ENCODE assay signal across 10 cellular contexts in genomic region chr14:79279645-79280399, GRCh38.
DNase-seq lines count a peak whose midpoint lies in the region; ATAC-seq and TF ChIP-seq lines count a peak whose summit lies in the region.
"Had no signal": no experiment of that assay in that cellular context is flagged by ENCODE, and none has a peak within 500 bp of the region (broad histone marks: within the 10 kb centered on the region; RNA-seq: fewer than 3 reads in every experiment).

No MANE protein-coding gene starts in this region.

- H3K36me3 ChIP-seq in brain microvascular endothelial cell (replicated peaks), result no peaks in the 10 kb centered on the region
- no peaks in the 10 kb centered on the region for H3K36me3 ChIP-seq in thoracic aorta
- H3K36me3 ChIP-seq: BLaER1 had no signal

- H3K27me3 Mint-ChIP-seq in T-cell, result peaks cover 36 to 46% of the 10 kb centered on the region in 2 donors

- peaks cover 0 to 6% (median 3%) of the 10 kb centered on the region in 3 donors for H3K4me1 Mint-ChIP-seq in T-cell
- H3K4me1 Mint-ChIP-seq: stimulated activated effector memory CD8-positive, alpha-beta T cell treated with anti-CD3 and anti-CD28 coated beads, Interleukin-12 subunit alpha, Interleukin-12 subunit beta, amount 100 ng/mL, for 72 hours had no signal

- peak overlapping the region; percentile 70 for H3K4me3 ChIP-seq in brain microvascular endothelial cell (ENCODE audit: low read depth, low read length)
- peak overlapping the region; percentile 85 for H3K4me3 ChIP-seq in thoracic aorta
- H3K4me3 ChIP-seq: BLaER1 had no signal

- peaks cover 2 to 22% of the 10 kb centered on the region in 2 donors for H3K4me1 ChIP-seq in thoracic aorta (ENCODE audit: control insufficient read depth in 1 of 2, low read depth in 2 of 2)
- H3K4me1 ChIP-seq: BLaER1 had no signal

- POLR2A ChIA-PET in T-cell (lab: Charles Lee), result no interaction called here

- DNase-seq in NCI-H1694 (lab: John Stamatoyannopoulos, UW) (peak; percentile 43), NCI-H1694 treated with DMSO at 0.1 percent for 48 hours (lab: John Stamatoyannopoulos, UW) (no peak), brain microvascular endothelial cell (peak; percentile 8), kidney tubule cell (ENCODE audit: low spot score) (peak; percentile 59), thoracic aorta (ENCODE audit: low spot score) (no peak), T-cell (no peak), DMS153 (lab: John Stamatoyannopoulos, UW) (no peak)

- CTCF ChIA-PET in T-cell (lab: Charles Lee), result no interaction called here

- peak overlapping the region in 1 of 2 donors; percentile 24 for H3K27ac Mint-ChIP-seq in T-cell
- H3K27ac Mint-ChIP-seq: stimulated activated effector memory CD8-positive, alpha-beta T cell treated with anti-CD3 and anti-CD28 coated beads, Interleukin-12 subunit alpha, Interleukin-12 subunit beta, amount 100 ng/mL, for 72 hours had no signal

- no peaks in the 10 kb centered on the region for H3K36me3 Mint-ChIP-seq in T-cell
- H3K36me3 Mint-ChIP-seq: stimulated activated effector memory CD8-positive, alpha-beta T cell treated with anti-CD3 and anti-CD28 coated beads, Interleukin-12 subunit alpha, Interleukin-12 subunit beta, amount 100 ng/mL, for 72 hours had no signal

- in situ Hi-C loops in brain microvascular endothelial cell (cut with HindIII; ENCODE audit: low pct_ligation_motif_present, low sequenced_read_pairs), result no loop called here

- H3K27me3 ChIP-seq in brain microvascular endothelial cell (replicated peaks) (no peaks in the 10 kb centered on the region), thoracic aorta (replicated peaks; ENCODE audit: insufficient read depth) (no peaks in the 10 kb centered on the region)
- H3K27me3 ChIP-seq: BLaER1 had no signal

- H3K9me3 Mint-ChIP-seq in T-cell, result peaks cover 4 to 6% (median 4%) of the 10 kb centered on the region in 3 donors

- H3K9me3 ChIP-seq in thoracic aorta, result no peaks in the 10 kb centered on the region

- H3K27ac ChIP-seq in brain microvascular endothelial cell (no peak overlapping the region), thoracic aorta (no peak overlapping the region)
- H3K27ac ChIP-seq: BLaER1 had no signal

- ATAC-seq in thoracic aorta (ENCODE audit: insufficient number of reproducible peaks, low FRiP score, low read depth), result no peak
- no peak for ATAC-seq in GM19351 (IDR thresholded peaks at IDR 0.05; ENCODE audit: unreplicated experiment)
- no peak for ATAC-seq in T-cell (replicated peaks in 1 of 4)
- ATAC-seq: stimulated activated effector memory CD8-positive, alpha-beta T cell treated with anti-CD3 and anti-CD28 coated beads, Interleukin-12 subunit alpha, Interleukin-12 subunit beta, amount 100 ng/mL, for 72 hours had no signal

- H3K4me3 Mint-ChIP-seq in T-cell, result no peak overlapping the region
- H3K4me3 Mint-ChIP-seq: stimulated activated effector memory CD8-positive, alpha-beta T cell treated with anti-CD3 and anti-CD28 coated beads, Interleukin-12 subunit alpha, Interleukin-12 subunit beta, amount 100 ng/mL, for 72 hours had no signal

- TF ChIP-seq CTCF in brain microvascular endothelial cell (IDR thresholded peaks at IDR 0.05; ENCODE audit: low read depth, low read length, missing control alignments), result no peak
- no peak for TF ChIP-seq CTCF in thoracic aorta (IDR thresholded peaks at IDR 0.05)

Comparison
In these comparisons a context has a peak if more than half of its experiments do, and no peak if none do; other contexts are left out.
1. DNase-seq: peak in NCI-H1694 (single experiment), brain microvascular endothelial cell (single experiment) and kidney tubule cell (single experiment); none in NCI-H1694 treated with DMSO at 0.1 percent for 48 hours (single experiment), thoracic aorta (single experiment), T-cell (0 of 34) and DMS153 (single experiment).